ENCODE assay signal across 24 cellular contexts in genomic region chr1:47692196-47692595, GRCh38.
"Had no signal": no experiment of that assay in that cellular context is flagged by ENCODE, and none has a peak within 500 bp of the region (broad histone marks: within the 10 kb centered on the region; RNA-seq: fewer than 3 reads in every experiment).

No MANE protein-coding gene starts in this region.

- H3K27ac ChIP-seq: adrenal gland, body of pancreas, gastroesophageal sphincter, ovary, suprapubic skin, tibial nerve had no signal

- H3K27me3 ChIP-seq: ovary had no signal

- H3K4me1 ChIP-seq: adrenal gland, body of pancreas, gastroesophageal sphincter, suprapubic skin had no signal

- H3K4me3 ChIP-seq: adrenal gland, body of pancreas, gastroesophageal sphincter, ovary, smooth muscle cell, suprapubic skin, tibial nerve had no signal

- DNase-seq: activated B cell treated with CpG ODN at 0.5 μM for 24 hours; activated CD4-positive, alpha-beta T cell treated with anti-CD3 and anti-CD28 coated beads, Interleukin-2, amount 50 U/mL, for 1 hour; activated CD8-positive, alpha-beta T cell treated with anti-CD3 and anti-CD28 coated beads for 36 hours; activated naive CD4-positive, alpha-beta T cell treated with anti-CD3 and anti-CD28 coated beads for 36 hours; activated naive CD8-positive, alpha-beta T cell treated with anti-CD3 and anti-CD28 coated beads for 36 hours; activated T-cell treated with anti-CD3 and anti-CD28 coated beads for 4 hours; activated T-cell treated with anti-CD3 and anti-CD28 coated beads, Interleukin-2, amount 50 U/mL, for 72 hours; body of pancreas; cerebellar nuclear complex; cortex of kidney; hippocampal formation; kidney; left colon; naive thymus-derived CD8-positive, alpha-beta T cell; ovary; stimulated activated CD4-positive, alpha-beta T cell treated with anti-CD3 and anti-CD28 coated beads, Interleukin-15, amount 100 ng/mL, for 24 hours; stimulated activated naive B cell treated with anti-CD40 and anti-IgM and Interleukin-4, amounts not matched to agents 10 μg/mL and 1 μg/mL and 100 μg/mL, for 72 hours; T-helper 2 cell had no signal

- H3K36me3 ChIP-seq: adrenal gland, gastroesophageal sphincter, ovary, suprapubic skin, tibial nerve had no signal

- H3K9me3 ChIP-seq: adrenal gland, body of pancreas, gastroesophageal sphincter, ovary, suprapubic skin, tibial nerve had no signal

- H3K4me2 ChIP-seq: smooth muscle cell had no signal

- ATAC-seq: activated CD8-positive, alpha-beta T cell treated with anti-CD3 and anti-CD28 coated beads for 36 hours; activated T-cell treated with anti-CD3 and anti-CD28 coated beads, Interleukin-2, amount 50 U/mL, for 72 hours; body of pancreas; gastroesophageal sphincter; left colon; naive thymus-derived CD8-positive, alpha-beta T cell; sciatic nerve; stimulated activated naive B cell treated with anti-CD40 and anti-IgM and Interleukin-4, amounts not matched to agents 10 μg/mL and 1 μg/mL and 100 μg/mL, for 72 hours had no signal
